In the genomic region with DNA sequence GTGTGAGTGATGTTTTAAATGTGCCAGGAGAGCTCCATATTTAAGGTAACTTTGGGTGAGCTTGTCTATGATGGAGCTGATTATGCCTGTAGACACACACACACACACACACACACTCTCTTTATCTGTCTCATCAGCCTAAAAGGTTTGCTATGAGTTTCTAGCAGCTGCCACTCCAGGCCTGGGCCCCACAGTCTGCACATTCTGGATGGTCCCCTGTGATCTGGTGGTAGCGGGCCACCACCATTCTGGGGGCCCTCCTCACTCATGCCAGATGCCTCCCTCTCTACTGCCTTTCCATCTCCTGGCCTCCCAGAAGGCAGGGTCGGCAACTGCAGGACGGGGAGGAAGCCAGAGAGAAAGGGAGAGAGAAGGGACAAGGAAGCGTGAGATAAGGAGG, we compare ENCODE assay signal across 27 cellular contexts.
"Had no signal": no experiment of that assay in that cellular context is flagged by ENCODE, and none has a peak within 500 bp of the region (broad histone marks: within the 10 kb centered on the region; RNA-seq: fewer than 3 reads in every experiment).

No MANE protein-coding gene starts in this region.

- H3K4me1 Mint-ChIP-seq: immature natural killer cell; mesothelial cell of epicardium; naive B cell; naive thymus-derived CD8-positive, alpha-beta T cell had no signal

- H3K27ac Mint-ChIP-seq: immature natural killer cell; mesothelial cell of epicardium; naive thymus-derived CD8-positive, alpha-beta T cell had no signal

- H3K36me3 ChIP-seq: esophagus squamous epithelium, gastroesophageal sphincter, heart right ventricle, left lung, lower lobe of right lung had no signal

- H3K27ac ChIP-seq: epithelial cell of prostate, esophagus squamous epithelium, gastroesophageal sphincter, heart right ventricle, left lung, lower lobe of right lung had no signal

- H3K36me3 Mint-ChIP-seq: immature natural killer cell; mesothelial cell of epicardium; naive B cell; naive thymus-derived CD8-positive, alpha-beta T cell had no signal

- H3K4me3 ChIP-seq: coronary artery, dorsolateral prefrontal cortex, esophagus squamous epithelium, gastroesophageal sphincter, heart right ventricle, left lung, lower lobe of right lung, mucosa of descending colon had no signal

- H3K4me1 ChIP-seq: esophagus squamous epithelium, gastroesophageal sphincter, left lung, lower lobe of right lung had no signal

- H3K9me3 ChIP-seq: esophagus squamous epithelium, gastroesophageal sphincter, heart right ventricle, left lung, lower lobe of right lung, mucosa of descending colon had no signal

- H3K9me3 Mint-ChIP-seq: mesothelial cell of epicardium; naive B cell; naive thymus-derived CD8-positive, alpha-beta T cell had no signal

- H3K4me3 Mint-ChIP-seq: immature natural killer cell; mesothelial cell of epicardium; naive B cell; naive thymus-derived CD8-positive, alpha-beta T cell had no signal

- ATAC-seq: esophagus mucosa; gastroesophageal sphincter; heart right ventricle; left lung; lower lobe of right lung; mucosa of descending colon; naive thymus-derived CD8-positive, alpha-beta T cell had no signal

- H3K27me3 Mint-ChIP-seq: naive B cell had no signal

- H3K27me3 ChIP-seq: dorsolateral prefrontal cortex, esophagus squamous epithelium, gastroesophageal sphincter, heart right ventricle, left lung had no signal

- FAIRE-seq: colon, kidney had no signal

- DNase-seq: dermis blood vessel endothelial cell; dorsolateral prefrontal cortex; effector CD4-positive, alpha-beta T cell; effector memory CD4-positive, alpha-beta T cell; erythroblast; esophagus squamous epithelium; foreskin fibroblast; foreskin melanocyte; head of caudate nucleus; heart right ventricle; hippocampal formation; immature natural killer cell; islet precursor cell; kidney; kidney glomerular epithelial cell; left lung; left ventricle myocardium superior; lower lobe of right lung; mucosa of descending colon; naive B cell; naive thymus-derived CD8-positive, alpha-beta T cell had no signal
